1 cellular context compared by ENCODE assay signal in the genomic region with DNA sequence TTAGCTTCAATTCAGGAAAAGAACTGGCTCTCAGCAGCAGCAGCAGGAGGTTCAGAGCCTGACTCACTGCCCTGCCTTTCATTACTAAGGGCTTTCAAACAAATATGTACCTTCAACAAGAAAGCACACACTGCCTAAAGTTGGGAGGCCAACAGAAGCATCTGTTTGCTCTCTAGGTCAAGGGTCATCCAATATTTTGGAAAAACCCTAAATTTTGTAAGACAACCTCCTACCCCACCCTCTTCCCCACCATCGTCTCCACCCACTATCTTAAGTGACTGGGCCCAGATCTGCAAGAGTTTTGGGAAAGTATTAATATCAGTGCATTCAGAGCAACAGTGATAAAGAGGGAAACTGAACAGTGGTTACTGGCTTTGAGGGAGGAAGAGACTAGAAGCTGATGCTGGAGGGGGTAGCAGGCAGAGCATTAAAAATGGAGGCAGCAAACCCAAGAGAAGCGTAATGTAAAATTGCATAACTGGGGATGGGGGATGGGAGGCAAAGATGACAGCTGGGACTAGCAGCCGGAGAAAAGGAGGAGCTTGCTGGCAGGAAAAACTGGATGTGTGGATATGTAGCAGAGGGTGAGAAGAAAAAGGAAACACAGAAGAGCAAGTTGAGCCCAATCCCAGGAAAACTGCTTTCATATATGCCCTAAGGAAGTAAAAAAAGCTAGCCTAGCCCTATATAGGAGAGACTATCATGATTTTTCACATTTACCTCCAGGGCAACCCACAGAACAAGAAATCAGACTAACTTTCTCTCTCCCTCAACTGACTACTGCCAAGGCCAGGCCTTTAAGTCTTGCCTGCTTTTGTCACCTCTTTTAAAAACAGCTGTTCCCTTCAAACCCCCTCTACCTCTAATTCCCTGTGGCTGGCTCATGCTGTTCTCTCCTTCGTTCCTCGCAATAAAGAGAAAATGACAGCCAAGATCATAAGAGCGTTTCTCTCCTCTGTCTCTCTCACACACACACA.
TF ChIP-seq lines count a peak whose summit lies in the region.

No MANE protein-coding gene starts in this region.

TF ChIP-seq in HepG2, 621 proteins besides CTCF, POLR2A, EP300 and RAD21 (continued from another document and continues in another):
- TF ChIP-seq, protein P1, sequence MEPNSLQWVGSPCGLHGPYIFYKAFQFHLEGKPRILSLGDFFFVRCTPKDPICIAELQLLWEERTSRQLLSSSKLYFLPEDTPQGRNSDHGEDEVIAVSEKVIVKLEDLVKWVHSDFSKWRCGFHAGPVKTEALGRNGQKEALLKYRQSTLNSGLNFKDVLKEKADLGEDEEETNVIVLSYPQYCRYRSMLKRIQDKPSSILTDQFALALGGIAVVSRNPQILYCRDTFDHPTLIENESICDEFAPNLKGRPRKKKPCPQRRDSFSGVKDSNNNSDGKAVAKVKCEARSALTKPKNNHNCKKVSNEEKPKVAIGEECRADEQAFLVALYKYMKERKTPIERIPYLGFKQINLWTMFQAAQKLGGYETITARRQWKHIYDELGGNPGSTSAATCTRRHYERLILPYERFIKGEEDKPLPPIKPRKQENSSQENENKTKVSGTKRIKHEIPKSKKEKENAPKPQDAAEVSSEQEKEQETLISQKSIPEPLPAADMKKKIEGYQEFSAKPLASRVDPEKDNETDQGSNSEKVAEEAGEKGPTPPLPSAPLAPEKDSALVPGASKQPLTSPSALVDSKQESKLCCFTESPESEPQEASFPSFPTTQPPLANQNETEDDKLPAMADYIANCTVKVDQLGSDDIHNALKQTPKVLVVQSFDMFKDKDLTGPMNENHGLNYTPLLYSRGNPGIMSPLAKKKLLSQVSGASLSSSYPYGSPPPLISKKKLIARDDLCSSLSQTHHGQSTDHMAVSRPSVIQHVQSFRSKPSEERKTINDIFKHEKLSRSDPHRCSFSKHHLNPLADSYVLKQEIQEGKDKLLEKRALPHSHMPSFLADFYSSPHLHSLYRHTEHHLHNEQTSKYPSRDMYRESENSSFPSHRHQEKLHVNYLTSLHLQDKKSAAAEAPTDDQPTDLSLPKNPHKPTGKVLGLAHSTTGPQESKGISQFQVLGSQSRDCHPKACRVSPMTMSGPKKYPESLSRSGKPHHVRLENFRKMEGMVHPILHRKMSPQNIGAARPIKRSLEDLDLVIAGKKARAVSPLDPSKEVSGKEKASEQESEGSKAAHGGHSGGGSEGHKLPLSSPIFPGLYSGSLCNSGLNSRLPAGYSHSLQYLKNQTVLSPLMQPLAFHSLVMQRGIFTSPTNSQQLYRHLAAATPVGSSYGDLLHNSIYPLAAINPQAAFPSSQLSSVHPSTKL (CRISPR knock-in tag; IDR thresholded peaks at IDR 0.05), result 0 out of 2 replicates have a peak, but pooled peaks have one; percentile 16
- TF ChIP-seq FOSL2 (CRISPR knock-in tag; IDR thresholded peaks at IDR 0.05), result no peak
- no peak for TF ChIP-seq GLI4 (CRISPR knock-in tag; IDR thresholded peaks at IDR 0.05; ENCODE audit: borderline replicate concordance)
- TF ChIP-seq ZNF235 (CRISPR knock-in tag; IDR thresholded peaks at IDR 0.05; ENCODE audit: borderline replicate concordance), result no peak
- TF ChIP-seq ZNF30 (CRISPR knock-in tag; IDR thresholded peaks at IDR 0.05), result no peak
- no peak for TF ChIP-seq ZNF33A (CRISPR knock-in tag; IDR thresholded peaks at IDR 0.05; ENCODE audit: borderline replicate concordance)
- no peak for TF ChIP-seq SOX6 (IDR thresholded peaks at IDR 0.05)
- TF ChIP-seq SOX6 (CRISPR knock-in tag; IDR thresholded peaks at IDR 0.05), result no peak; the same call in 1 of the 2 replicates
- no peak for TF ChIP-seq TEAD2 (CRISPR knock-in tag; IDR thresholded peaks at IDR 0.05)
- TF ChIP-seq NR2F6 (IDR thresholded peaks at IDR 0.05), result peak; percentile 74
- peak; percentile 70 for TF ChIP-seq NR2F6 (CRISPR knock-in tag; IDR thresholded peaks at IDR 0.05)
- TF ChIP-seq ZNF296 (CRISPR knock-in tag; conservative IDR thresholded peaks at IDR 0.05), result no peak
- TF ChIP-seq, protein P2, sequence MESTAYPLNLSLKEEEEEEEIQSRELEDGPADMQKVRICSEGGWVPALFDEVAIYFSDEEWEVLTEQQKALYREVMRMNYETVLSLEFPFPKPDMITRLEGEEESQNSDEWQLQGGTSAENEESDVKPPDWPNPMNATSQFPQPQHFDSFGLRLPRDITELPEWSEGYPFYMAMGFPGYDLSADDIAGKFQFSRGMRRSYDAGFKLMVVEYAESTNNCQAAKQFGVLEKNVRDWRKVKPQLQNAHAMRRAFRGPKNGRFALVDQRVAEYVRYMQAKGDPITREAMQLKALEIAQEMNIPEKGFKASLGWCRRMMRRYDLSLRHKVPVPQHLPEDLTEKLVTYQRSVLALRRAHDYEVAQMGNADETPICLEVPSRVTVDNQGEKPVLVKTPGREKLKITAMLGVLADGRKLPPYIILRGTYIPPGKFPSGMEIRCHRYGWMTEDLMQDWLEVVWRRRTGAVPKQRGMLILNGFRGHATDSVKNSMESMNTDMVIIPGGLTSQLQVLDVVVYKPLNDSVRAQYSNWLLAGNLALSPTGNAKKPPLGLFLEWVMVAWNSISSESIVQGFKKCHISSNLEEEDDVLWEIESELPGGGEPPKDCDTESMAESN (CRISPR knock-in tag; conservative IDR thresholded peaks at IDR 0.05), result no peak
- TF ChIP-seq RBAK (CRISPR knock-in tag; IDR thresholded peaks at IDR 0.05), result no peak
- no peak for TF ChIP-seq ZNF572 (CRISPR knock-in tag; IDR thresholded peaks at IDR 0.05)
- TF ChIP-seq, protein P3, sequence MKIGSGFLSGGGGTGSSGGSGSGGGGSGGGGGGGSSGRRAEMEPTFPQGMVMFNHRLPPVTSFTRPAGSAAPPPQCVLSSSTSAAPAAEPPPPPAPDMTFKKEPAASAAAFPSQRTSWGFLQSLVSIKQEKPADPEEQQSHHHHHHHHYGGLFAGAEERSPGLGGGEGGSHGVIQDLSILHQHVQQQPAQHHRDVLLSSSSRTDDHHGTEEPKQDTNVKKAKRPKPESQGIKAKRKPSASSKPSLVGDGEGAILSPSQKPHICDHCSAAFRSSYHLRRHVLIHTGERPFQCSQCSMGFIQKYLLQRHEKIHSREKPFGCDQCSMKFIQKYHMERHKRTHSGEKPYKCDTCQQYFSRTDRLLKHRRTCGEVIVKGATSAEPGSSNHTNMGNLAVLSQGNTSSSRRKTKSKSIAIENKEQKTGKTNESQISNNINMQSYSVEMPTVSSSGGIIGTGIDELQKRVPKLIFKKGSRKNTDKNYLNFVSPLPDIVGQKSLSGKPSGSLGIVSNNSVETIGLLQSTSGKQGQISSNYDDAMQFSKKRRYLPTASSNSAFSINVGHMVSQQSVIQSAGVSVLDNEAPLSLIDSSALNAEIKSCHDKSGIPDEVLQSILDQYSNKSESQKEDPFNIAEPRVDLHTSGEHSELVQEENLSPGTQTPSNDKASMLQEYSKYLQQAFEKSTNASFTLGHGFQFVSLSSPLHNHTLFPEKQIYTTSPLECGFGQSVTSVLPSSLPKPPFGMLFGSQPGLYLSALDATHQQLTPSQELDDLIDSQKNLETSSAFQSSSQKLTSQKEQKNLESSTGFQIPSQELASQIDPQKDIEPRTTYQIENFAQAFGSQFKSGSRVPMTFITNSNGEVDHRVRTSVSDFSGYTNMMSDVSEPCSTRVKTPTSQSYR (CRISPR knock-in tag; IDR thresholded peaks at IDR 0.05; ENCODE audit: borderline replicate concordance), result peak; percentile 91
- TF ChIP-seq, protein P4, sequence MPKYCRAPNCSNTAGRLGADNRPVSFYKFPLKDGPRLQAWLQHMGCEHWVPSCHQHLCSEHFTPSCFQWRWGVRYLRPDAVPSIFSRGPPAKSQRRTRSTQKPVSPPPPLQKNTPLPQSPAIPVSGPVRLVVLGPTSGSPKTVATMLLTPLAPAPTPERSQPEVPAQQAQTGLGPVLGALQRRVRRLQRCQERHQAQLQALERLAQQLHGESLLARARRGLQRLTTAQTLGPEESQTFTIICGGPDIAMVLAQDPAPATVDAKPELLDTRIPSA (CRISPR knock-in tag; IDR thresholded peaks at IDR 0.05; ENCODE audit: borderline replicate concordance), result no peak
- TF ChIP-seq, protein P5, sequence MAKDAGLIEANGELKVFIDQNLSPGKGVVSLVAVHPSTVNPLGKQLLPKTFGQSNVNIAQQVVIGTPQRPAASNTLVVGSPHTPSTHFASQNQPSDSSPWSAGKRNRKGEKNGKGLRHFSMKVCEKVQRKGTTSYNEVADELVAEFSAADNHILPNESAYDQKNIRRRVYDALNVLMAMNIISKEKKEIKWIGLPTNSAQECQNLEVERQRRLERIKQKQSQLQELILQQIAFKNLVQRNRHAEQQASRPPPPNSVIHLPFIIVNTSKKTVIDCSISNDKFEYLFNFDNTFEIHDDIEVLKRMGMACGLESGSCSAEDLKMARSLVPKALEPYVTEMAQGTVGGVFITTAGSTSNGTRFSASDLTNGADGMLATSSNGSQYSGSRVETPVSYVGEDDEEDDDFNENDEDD (CRISPR knock-in tag; IDR thresholded peaks at IDR 0.05; ENCODE audit: borderline replicate concordance), result no peak
- no peak for TF ChIP-seq ZNF570 (CRISPR knock-in tag; IDR thresholded peaks at IDR 0.05; ENCODE audit: borderline replicate concordance)
- TF ChIP-seq SSRP1 (CRISPR knock-in tag; IDR thresholded peaks at IDR 0.05), result no peak
- TF ChIP-seq, protein P6, sequence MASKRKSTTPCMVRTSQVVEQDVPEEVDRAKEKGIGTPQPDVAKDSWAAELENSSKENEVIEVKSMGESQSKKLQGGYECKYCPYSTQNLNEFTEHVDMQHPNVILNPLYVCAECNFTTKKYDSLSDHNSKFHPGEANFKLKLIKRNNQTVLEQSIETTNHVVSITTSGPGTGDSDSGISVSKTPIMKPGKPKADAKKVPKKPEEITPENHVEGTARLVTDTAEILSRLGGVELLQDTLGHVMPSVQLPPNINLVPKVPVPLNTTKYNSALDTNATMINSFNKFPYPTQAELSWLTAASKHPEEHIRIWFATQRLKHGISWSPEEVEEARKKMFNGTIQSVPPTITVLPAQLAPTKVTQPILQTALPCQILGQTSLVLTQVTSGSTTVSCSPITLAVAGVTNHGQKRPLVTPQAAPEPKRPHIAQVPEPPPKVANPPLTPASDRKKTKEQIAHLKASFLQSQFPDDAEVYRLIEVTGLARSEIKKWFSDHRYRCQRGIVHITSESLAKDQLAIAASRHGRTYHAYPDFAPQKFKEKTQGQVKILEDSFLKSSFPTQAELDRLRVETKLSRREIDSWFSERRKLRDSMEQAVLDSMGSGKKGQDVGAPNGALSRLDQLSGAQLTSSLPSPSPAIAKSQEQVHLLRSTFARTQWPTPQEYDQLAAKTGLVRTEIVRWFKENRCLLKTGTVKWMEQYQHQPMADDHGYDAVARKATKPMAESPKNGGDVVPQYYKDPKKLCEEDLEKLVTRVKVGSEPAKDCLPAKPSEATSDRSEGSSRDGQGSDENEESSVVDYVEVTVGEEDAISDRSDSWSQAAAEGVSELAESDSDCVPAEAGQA (IDR thresholded peaks at IDR 0.05; ENCODE audit: low read depth), result no peak
- TF ChIP-seq, protein P6 (CRISPR knock-in tag; IDR thresholded peaks at IDR 0.05; ENCODE audit: borderline replicate concordance), result no peak
- no peak for TF ChIP-seq NCOA1 (CRISPR knock-in tag; IDR thresholded peaks at IDR 0.05)
- no peak for TF ChIP-seq FOXC1 (CRISPR knock-in tag; IDR thresholded peaks at IDR 0.05; ENCODE audit: borderline replicate concordance)
- no peak for TF ChIP-seq SRSF1 (optimal IDR thresholded peaks at IDR 0.05; ENCODE audit: low read depth, low read length)
- TF ChIP-seq AKAP8 (CRISPR knock-in tag; IDR thresholded peaks at IDR 0.05), result no peak
- TF ChIP-seq, protein P7, sequence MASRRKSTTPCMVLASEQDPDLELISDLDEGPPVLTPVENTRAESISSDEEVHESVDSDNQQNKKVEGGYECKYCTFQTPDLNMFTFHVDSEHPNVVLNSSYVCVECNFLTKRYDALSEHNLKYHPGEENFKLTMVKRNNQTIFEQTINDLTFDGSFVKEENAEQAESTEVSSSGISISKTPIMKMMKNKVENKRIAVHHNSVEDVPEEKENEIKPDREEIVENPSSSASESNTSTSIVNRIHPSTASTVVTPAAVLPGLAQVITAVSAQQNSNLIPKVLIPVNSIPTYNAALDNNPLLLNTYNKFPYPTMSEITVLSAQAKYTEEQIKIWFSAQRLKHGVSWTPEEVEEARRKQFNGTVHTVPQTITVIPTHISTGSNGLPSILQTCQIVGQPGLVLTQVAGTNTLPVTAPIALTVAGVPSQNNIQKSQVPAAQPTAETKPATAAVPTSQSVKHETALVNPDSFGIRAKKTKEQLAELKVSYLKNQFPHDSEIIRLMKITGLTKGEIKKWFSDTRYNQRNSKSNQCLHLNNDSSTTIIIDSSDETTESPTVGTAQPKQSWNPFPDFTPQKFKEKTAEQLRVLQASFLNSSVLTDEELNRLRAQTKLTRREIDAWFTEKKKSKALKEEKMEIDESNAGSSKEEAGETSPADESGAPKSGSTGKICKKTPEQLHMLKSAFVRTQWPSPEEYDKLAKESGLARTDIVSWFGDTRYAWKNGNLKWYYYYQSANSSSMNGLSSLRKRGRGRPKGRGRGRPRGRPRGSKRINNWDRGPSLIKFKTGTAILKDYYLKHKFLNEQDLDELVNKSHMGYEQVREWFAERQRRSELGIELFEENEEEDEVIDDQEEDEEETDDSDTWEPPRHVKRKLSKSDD (CRISPR knock-in tag; IDR thresholded peaks at IDR 0.05; ENCODE audit: low read depth), result 0 out of 2 replicates have a peak, but pooled peaks have one; percentile 33
- TF ChIP-seq U2AF1 (optimal IDR thresholded peaks at IDR 0.05; ENCODE audit: low read depth, low read length), result no peak
- TF ChIP-seq MTF1 (CRISPR knock-in tag; IDR thresholded peaks at IDR 0.05), result no peak
- no peak for TF ChIP-seq HNRNPL (IDR thresholded peaks at IDR 0.05; ENCODE audit: low read depth, low read length)
- TF ChIP-seq HNRNPUL1 (IDR thresholded peaks at IDR 0.05; ENCODE audit: low read depth, low read length), result no peak
- TF ChIP-seq, protein P8, sequence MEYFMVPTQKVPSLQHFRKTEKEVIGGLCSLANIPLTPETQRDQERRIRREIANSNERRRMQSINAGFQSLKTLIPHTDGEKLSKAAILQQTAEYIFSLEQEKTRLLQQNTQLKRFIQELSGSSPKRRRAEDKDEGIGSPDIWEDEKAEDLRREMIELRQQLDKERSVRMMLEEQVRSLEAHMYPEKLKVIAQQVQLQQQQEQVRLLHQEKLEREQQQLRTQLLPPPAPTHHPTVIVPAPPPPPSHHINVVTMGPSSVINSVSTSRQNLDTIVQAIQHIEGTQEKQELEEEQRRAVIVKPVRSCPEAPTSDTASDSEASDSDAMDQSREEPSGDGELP (IDR thresholded peaks at IDR 0.05; ENCODE audit: borderline replicate concordance, low read depth), result peak; percentile 65; the same call in 1 of the 2 replicates
- peak; percentile 76; the same call in 1 of the 2 replicates for TF ChIP-seq PPARG (CRISPR knock-in tag; conservative IDR thresholded peaks at IDR 0.05)
- TF ChIP-seq HNRNPK (IDR thresholded peaks at IDR 0.05; ENCODE audit: low read depth, low read length, poor library complexity, severe bottlenecking), result peak; percentile 26
- no peak for TF ChIP-seq SALL2 (CRISPR knock-in tag; IDR thresholded peaks at IDR 0.05)
- no peak for TF ChIP-seq ZNF850 (CRISPR knock-in tag; conservative IDR thresholded peaks at IDR 0.05)
